9 cellular contexts compared by ENCODE assay signal in the genomic region with DNA sequence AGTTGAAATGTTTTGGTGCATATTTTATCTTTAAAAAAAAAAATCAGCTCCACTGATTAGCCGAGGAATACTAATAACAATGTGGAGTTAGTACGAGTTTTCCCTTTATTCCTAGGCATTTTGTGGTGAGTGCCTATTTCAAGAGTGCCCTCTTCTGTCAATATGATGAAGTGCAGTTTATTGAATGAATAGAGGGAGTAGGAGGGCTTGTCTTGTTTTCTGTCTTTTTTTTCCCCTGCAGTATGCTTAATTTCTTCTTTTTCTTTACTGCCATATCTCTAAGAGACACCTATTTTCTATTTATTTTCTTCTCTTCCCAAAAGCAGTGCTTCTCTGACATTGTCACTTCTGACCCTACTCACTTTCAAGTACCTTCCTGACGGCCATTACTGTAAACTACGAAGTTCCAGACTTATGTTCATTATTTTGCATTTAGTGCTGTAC.
DNase-seq lines count a peak whose midpoint lies in the region; ATAC-seq and TF ChIP-seq lines count a peak whose summit lies in the region.
"Had no signal": no experiment of that assay in that cellular context is flagged by ENCODE, and none has a peak within 500 bp of the region (broad histone marks: within the 10 kb centered on the region; RNA-seq: fewer than 3 reads in every experiment).

No MANE protein-coding gene starts in this region.

- no peaks in the 10 kb centered on the region for H3F3A ChIP-seq in SU-DHL-6 (ENCODE audit: insufficient read depth)

- H3K9me3 ChIP-seq in SU-DHL-6 (ENCODE audit: insufficient read depth, low read length): no peaks in the 10 kb centered on the region
- peaks cover 0 to 16% of the 10 kb centered on the region in 2 donors for H3K9me3 ChIP-seq in left lung

- H3K36me3 ChIP-seq in SU-DHL-6 (ENCODE audit: low read length) (no peaks in the 10 kb centered on the region), left lung (no peaks in the 10 kb centered on the region)

- no peak overlapping the region for H3K4me3 ChIP-seq in Jurkat, Clone E6-1 (ENCODE audit: low read length)
- H3K4me3 ChIP-seq in SU-DHL-6 (ENCODE audit: insufficient read depth, low read length, poor library complexity, severe bottlenecking): no peak overlapping the region
- no peak overlapping the region for H3K4me3 ChIP-seq in left lung

- H2AFZ ChIP-seq in SU-DHL-6 (ENCODE audit: low read depth, low read length, severe bottlenecking): no peak overlapping the region

- no peak overlapping the region for H3K4me2 ChIP-seq in SU-DHL-6 (ENCODE audit: low read depth, low read length, poor library complexity, severe bottlenecking)

- no peaks in the 10 kb centered on the region for H3K79me2 ChIP-seq in SU-DHL-6 (ENCODE audit: insufficient read depth, low read length)

- TF ChIP-seq CTCF in SU-DHL-6 (IDR thresholded peaks at IDR 0.05; ENCODE audit: insufficient read depth, low read length, poor library complexity, severe bottlenecking) (peak; percentile 54), left lung (IDR thresholded peaks at IDR 0.05) (peak; percentile 23 to 32)

- no peaks in the 10 kb centered on the region for H3K4me1 ChIP-seq in left lung

- H3K9ac ChIP-seq in SU-DHL-6 (ENCODE audit: low read length): no peak overlapping the region

- H3K27ac ChIP-seq in SU-DHL-6 (ENCODE audit: low read depth, low read length) (no peak overlapping the region), left lung (no peak overlapping the region)

- ATAC-seq in left lung: peak; percentile 49
- no peak for ATAC-seq in activated CD4-positive, CD25-positive, alpha-beta regulatory T cell treated with anti-CD3 and anti-CD28 coated beads, Interleukin-2, amount 50 U/mL, for 24 hours
- ATAC-seq in HG03432 (IDR thresholded peaks at IDR 0.05; ENCODE audit: unreplicated experiment): no peak

- intact Hi-C loops in left lung (cut with DNase I): no loop called here

- H3K27me3 ChIP-seq in SU-DHL-6 (ENCODE audit: low read length) (no peaks in the 10 kb centered on the region), left lung (peaks cover 9 to 12% of the 10 kb centered on the region in 2 donors)

- peak; percentile 26 for DNase-seq in DMS53 treated with DMSO at 0.1 percent for 48 hours (lab: John Stamatoyannopoulos, UW; ENCODE audit: unreplicated experiment)
- DNase-seq in Jurkat, Clone E6-1 (ENCODE audit: low read depth, low spot score): peak; percentile 25
- DNase-seq in left lung: no peak
- no peak for DNase-seq in NCI-H1048 (lab: John Stamatoyannopoulos, UW)
- no peak for DNase-seq in GOT3 (lab: John Stamatoyannopoulos, UW)
- DNase-seq: NCI-H2107 had no signal

- no peaks in the 10 kb centered on the region for H4K20me1 ChIP-seq in SU-DHL-6 (ENCODE audit: low read depth, low read length)

- no peaks in the 10 kb centered on the region for H3K9me2 ChIP-seq in SU-DHL-6 (replicated peaks; ENCODE audit: insufficient read depth, low read length)

Comparison
In these comparisons a context has a peak if more than half of its experiments do, and no peak if none do; other contexts are left out.
1. DNase-seq: peak in DMS53 treated with DMSO at 0.1 percent for 48 hours (single experiment) and Jurkat, Clone E6-1 (single experiment); none in left lung (0 of 2), NCI-H1048 (single experiment) and GOT3 (single experiment).